ENCODE assay signal across 8 cellular contexts in genomic region chr19:32029235-32029634, GRCh38.
"Had no signal": no experiment of that assay in that cellular context is flagged by ENCODE, and none has a peak within 500 bp of the region (broad histone marks: within the 10 kb centered on the region; RNA-seq: fewer than 3 reads in every experiment).

No MANE protein-coding gene starts in this region.

- H3K4me1 ChIP-seq: HAP-1 had no signal

- H2AFZ ChIP-seq: GM23248 had no signal

- H3K27ac Mint-ChIP-seq: HFFc6, IgD-negative memory B cell had no signal

- H3K36me3 ChIP-seq: HAP-1 had no signal

- DNase-seq: GM23248, GOT3, H7, HFFc6, KBM-7 had no signal

- H3K9ac ChIP-seq: GM23248 had no signal

- H3K27me3 Mint-ChIP-seq: IgD-negative memory B cell had no signal

- H3K9me3 ChIP-seq: HAP-1 had no signal

- ATAC-seq: HCT116 had no signal

- H3K4me3 ChIP-seq: GM23248, HAP-1 had no signal

- H3K4me3 Mint-ChIP-seq: HFFc6, IgD-negative memory B cell had no signal

- H3K4me1 Mint-ChIP-seq: IgD-negative memory B cell had no signal

- H3K27ac ChIP-seq: GM23248 had no signal

- H3K36me3 Mint-ChIP-seq: IgD-negative memory B cell had no signal
